In the genomic region with DNA sequence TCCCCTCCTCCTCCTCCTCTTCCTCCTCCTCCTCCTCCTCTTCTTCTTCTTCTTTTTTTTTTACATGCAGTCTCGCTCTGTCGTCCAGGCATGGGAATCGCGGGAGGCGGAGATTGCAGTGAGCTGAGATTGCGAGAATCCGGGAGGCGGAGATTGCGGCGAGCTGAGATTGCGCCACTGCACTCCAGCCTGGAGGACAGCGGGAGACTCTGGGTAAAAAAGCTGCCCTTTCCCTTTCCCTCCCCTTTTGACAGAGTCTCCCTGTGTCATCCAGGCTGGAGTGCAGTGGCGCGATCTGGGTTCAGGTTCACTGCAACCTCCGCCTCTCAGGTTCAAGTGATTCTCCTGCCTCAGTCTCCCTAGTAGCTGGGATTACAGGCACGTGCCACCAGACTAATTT, we compare ENCODE assay signal across 19 cellular contexts.
DNase-seq lines count a peak whose midpoint lies in the region; TF ChIP-seq lines count a peak whose summit lies in the region.
"Had no signal": no experiment of that assay in that cellular context is flagged by ENCODE, and none has a peak within 500 bp of the region (broad histone marks: within the 10 kb centered on the region; RNA-seq: fewer than 3 reads in every experiment).

No MANE protein-coding gene starts in this region.

- peak overlapping the region; percentile 57 for H3K9ac ChIP-seq in ES-I3 (ENCODE audit: low read depth, low read length)
- H3K9ac ChIP-seq in neural progenitor cell, result no peak overlapping the region

- CTCF ChIA-PET in activated naive CD4-positive, alpha-beta T cell treated with anti-CD3 and anti-CD28 coated beads, Interleukin-2, amount 10 ng/mL, durations not matched to agents 7 days and 5 days (lab: Charles Lee), result no interaction called here

- H3K4me2 ChIP-seq in neural progenitor cell, result peak overlapping the region; percentile 18

- H3K36me3 ChIP-seq in ES-I3 (ENCODE audit: insufficient read depth, low read length) (no peaks in the 10 kb centered on the region), neural progenitor cell (no peaks in the 10 kb centered on the region)
- H3K36me3 ChIP-seq: Peyer's patch had no signal

- no peaks in the 10 kb centered on the region for H3F3A ChIP-seq in neural progenitor cell (ENCODE audit: low read depth)

- peak overlapping the region; percentile 80 for H2AFZ ChIP-seq in neural progenitor cell (replicated peaks)

- H3K27me3 ChIP-seq in neural progenitor cell, result peaks cover 21% of the 10 kb centered on the region
- H3K27me3 ChIP-seq: Peyer's patch had no signal

- H3K27me3 Mint-ChIP-seq in neural progenitor cell (ENCODE audit: insufficient read depth, low read depth), result peaks cover 3% of the 10 kb centered on the region
- H3K27me3 Mint-ChIP-seq in activated naive CD4-positive, alpha-beta T cell treated with anti-CD3 and anti-CD28 coated beads, Interleukin-2, amount 10 ng/mL, durations not matched to agents 7 days and 5 days, result no peaks in the 10 kb centered on the region

- no peaks in the 10 kb centered on the region for H4K20me1 ChIP-seq in neural progenitor cell (ENCODE audit: low read depth)

- peak overlapping the region; percentile 8 for H3K4me3 ChIP-seq in neural progenitor cell
- H3K4me3 ChIP-seq: Peyer's patch had no signal

- no peaks in the 10 kb centered on the region for H3K79me2 ChIP-seq in neural progenitor cell (ENCODE audit: low read depth)

- DNase-seq in HuH-7.5 (ENCODE audit: low spot score) (peak; percentile 10), iPS DF 19.7 (ENCODE audit: low read depth, low spot score) (peak; percentile 17), neural progenitor cell (ENCODE audit: low spot score) (peak; percentile 32), NCI-H446 (lab: John Stamatoyannopoulos, UW) (no peak), hepatic stellate cell (ENCODE audit: low spot score) (no peak), NCI-H1092 (lab: John Stamatoyannopoulos, UW) (no peak)
- no peak for DNase-seq in activated naive CD4-positive, alpha-beta T cell treated with anti-CD3 and anti-CD28 coated beads, Interleukin-2, amount 10 ng/mL, durations not matched to agents 7 days and 5 days
- DNase-seq: Calu3, GDM1, GOT3, IMR-90, NCI-H1417, NCI-H1930, NCI-H2171, NCI-H82, Peyer's patch, SHP77 had no signal

- no peaks in the 10 kb centered on the region for H3K4me1 Mint-ChIP-seq in neural progenitor cell
- no peaks in the 10 kb centered on the region for H3K4me1 Mint-ChIP-seq in activated naive CD4-positive, alpha-beta T cell treated with anti-CD3 and anti-CD28 coated beads, Interleukin-2, amount 10 ng/mL, durations not matched to agents 7 days and 5 days
- H3K4me1 Mint-ChIP-seq: CD14-positive monocyte had no signal

- H3K27ac Mint-ChIP-seq in neural progenitor cell, result no peak overlapping the region
- H3K27ac Mint-ChIP-seq in activated naive CD4-positive, alpha-beta T cell treated with anti-CD3 and anti-CD28 coated beads, Interleukin-2, amount 10 ng/mL, durations not matched to agents 7 days and 5 days, result no peak overlapping the region
- H3K27ac Mint-ChIP-seq: CD14-positive monocyte had no signal

- TF ChIP-seq CTCF in neural progenitor cell (IDR thresholded peaks at IDR 0.05), result no peak

- peaks cover 2% of the 10 kb centered on the region for H3K9me3 Mint-ChIP-seq in neural progenitor cell
- peaks cover 1% of the 10 kb centered on the region for H3K9me3 Mint-ChIP-seq in activated naive CD4-positive, alpha-beta T cell treated with anti-CD3 and anti-CD28 coated beads, Interleukin-2, amount 10 ng/mL, durations not matched to agents 7 days and 5 days

- H3K4me3 Mint-ChIP-seq in neural progenitor cell, result no peak overlapping the region
- no peak overlapping the region for H3K4me3 Mint-ChIP-seq in activated naive CD4-positive, alpha-beta T cell treated with anti-CD3 and anti-CD28 coated beads, Interleukin-2, amount 10 ng/mL, durations not matched to agents 7 days and 5 days
- H3K4me3 Mint-ChIP-seq: CD14-positive monocyte had no signal

- H3K9me3 ChIP-seq in ES-I3 (ENCODE audit: control insufficient read depth, insufficient read depth, low read length), result no peaks in the 10 kb centered on the region
- H3K9me3 ChIP-seq in neural progenitor cell (ENCODE audit: low read depth), result no peaks in the 10 kb centered on the region
- H3K9me3 ChIP-seq: Peyer's patch had no signal

- no peak overlapping the region for H3K27ac ChIP-seq in neural progenitor cell

- no peaks in the 10 kb centered on the region for H3K36me3 Mint-ChIP-seq in neural progenitor cell
- H3K36me3 Mint-ChIP-seq in activated naive CD4-positive, alpha-beta T cell treated with anti-CD3 and anti-CD28 coated beads, Interleukin-2, amount 10 ng/mL, durations not matched to agents 7 days and 5 days, result no peaks in the 10 kb centered on the region
- H3K36me3 Mint-ChIP-seq: CD14-positive monocyte had no signal

- H3K4me1 ChIP-seq in ES-I3 (ENCODE audit: insufficient read depth, low read length) (no peaks in the 10 kb centered on the region), neural progenitor cell (no peaks in the 10 kb centered on the region)

Comparison
In these comparisons a context has a peak if more than half of its experiments do, and no peak if none do; other contexts are left out.
1. DNase-seq: peak in HuH-7.5 (single experiment), iPS DF 19.7 (single experiment) and neural progenitor cell (single experiment); none in activated naive CD4-positive, alpha-beta T cell treated with anti-CD3 and anti-CD28 coated beads, Interleukin-2, amount 10 ng/mL, durations not matched to agents 7 days and 5 days (single experiment), NCI-H446 (0 of 2), hepatic stellate cell (single experiment) and NCI-H1092 (single experiment).